ENCODE assay signal across 14 cellular contexts in the genomic region with DNA sequence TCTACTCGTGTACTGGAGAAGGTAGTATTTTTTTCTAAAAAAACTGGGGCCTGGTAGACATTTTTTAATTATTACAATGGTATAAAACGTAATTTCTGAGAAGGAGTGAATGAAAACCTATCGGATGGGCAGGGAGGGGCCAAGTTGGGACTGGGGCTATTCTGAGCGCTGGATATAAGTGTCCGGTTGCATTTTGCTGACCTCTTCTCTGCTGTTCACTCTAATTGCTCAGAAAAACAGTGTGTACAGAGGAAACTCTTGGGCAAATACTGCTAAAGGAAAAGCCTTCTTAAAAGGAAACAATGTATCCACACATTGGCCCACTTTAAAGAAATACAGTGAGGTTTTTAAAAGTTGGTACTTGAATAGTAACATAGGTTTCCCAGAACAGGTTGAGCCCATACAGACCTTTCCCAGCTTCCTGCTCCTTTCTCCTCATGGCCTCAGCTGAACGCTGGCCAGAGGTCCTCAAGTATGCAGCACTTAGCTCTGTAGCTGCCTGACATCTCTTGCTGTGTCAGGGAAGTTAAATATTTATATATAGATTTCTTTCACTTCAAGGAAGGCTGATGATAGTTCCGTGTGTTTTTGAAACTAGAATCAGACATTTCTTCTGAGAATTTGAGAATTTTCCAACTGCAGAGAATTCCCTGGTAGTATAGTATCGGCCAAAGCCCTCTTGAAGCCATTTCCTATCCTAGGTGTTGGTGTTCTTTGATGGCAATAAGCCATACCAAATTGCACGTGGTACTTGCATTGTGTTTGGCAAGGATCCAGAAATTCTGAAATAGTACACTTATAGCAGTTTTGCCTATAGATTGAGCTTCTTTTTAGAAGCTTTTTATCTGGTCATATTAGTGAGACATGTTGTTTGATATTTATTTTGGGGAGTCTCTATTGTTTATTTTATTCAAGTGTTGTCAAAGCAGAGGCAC.
DNase-seq lines count a peak whose midpoint lies in the region; ATAC-seq and TF ChIP-seq lines count a peak whose summit lies in the region.
"Had no signal": no experiment of that assay in that cellular context is flagged by ENCODE, and none has a peak within 500 bp of the region (broad histone marks: within the 10 kb centered on the region; RNA-seq: fewer than 3 reads in every experiment).

No MANE protein-coding gene starts in this region.

- intact Hi-C loops in gastrocnemius medialis (cut with DNase I; ENCODE audit: low total_unique reads): no loop called here

- TF ChIP-seq POLR2A in gastrocnemius medialis (IDR thresholded peaks at IDR 0.05) (no peak), gastroesophageal sphincter (IDR thresholded peaks at IDR 0.05) (no peak)

- TF ChIP-seq CTCF in right atrium auricular region (IDR thresholded peaks at IDR 0.05): no peak
- no peak for TF ChIP-seq CTCF in gastrocnemius medialis (IDR thresholded peaks at IDR 0.05 in 4 of 5, conservative IDR thresholded peaks at IDR 0.05 in 1 of 5)
- TF ChIP-seq CTCF in gastroesophageal sphincter (IDR thresholded peaks at IDR 0.05): no peak

- DNase-seq in NCI-H1105 treated with DMSO at 0.1 percent for 48 hours (lab: John Stamatoyannopoulos, UW) (peak; percentile 65), NCI-H69 (lab: John Stamatoyannopoulos, UW) (peak; percentile 2), right atrium auricular region (ENCODE audit: low spot score) (no peak), gastrocnemius medialis (no peak)
- DNase-seq: activated CD4-positive, alpha-beta T cell treated with anti-CD3 and anti-CD28 coated beads for 36 hours; CD4-positive, alpha-beta T cell; natural killer cell; sigmoid colon; stimulated activated naive B cell treated with anti-CD40 and anti-IgM and Interleukin-4, amounts not matched to agents 10 μg/mL and 1 μg/mL and 100 μg/mL, for 72 hours; T-helper 1 cell had no signal

- H3K27me3 ChIP-seq in right atrium auricular region (no peaks in the 10 kb centered on the region), gastrocnemius medialis (no peaks in the 10 kb centered on the region), gastroesophageal sphincter (no peaks in the 10 kb centered on the region)
- H3K27me3 ChIP-seq: sigmoid colon had no signal

- H3K27ac ChIP-seq in right atrium auricular region (peak overlapping the region; percentile 69 to 71), gastrocnemius medialis (peak overlapping the region; percentile 62 to 79 (median 77)), gastroesophageal sphincter (peak overlapping the region in 1 of 4 donors; percentile 31)
- H3K27ac ChIP-seq: sigmoid colon had no signal

- H3K4me1 ChIP-seq in right atrium auricular region (peaks cover 0 to 17% of the 10 kb centered on the region in 2 donors), gastrocnemius medialis (peaks cover 20 to 27% of the 10 kb centered on the region in 2 donors), gastroesophageal sphincter (peaks cover 0 to 11% (median 0%) of the 10 kb centered on the region in 3 donors)
- H3K4me1 ChIP-seq: sigmoid colon had no signal

- in situ Hi-C loops in gastrocnemius medialis (cut with MboI; ENCODE audit: low sequenced_read_pairs in 4 of 4): no loop called here

- H3K9me3 ChIP-seq in right atrium auricular region: no peaks in the 10 kb centered on the region
- H3K9me3 ChIP-seq in gastrocnemius medialis: no peaks in the 10 kb centered on the region
- no peaks in the 10 kb centered on the region for H3K9me3 ChIP-seq in gastroesophageal sphincter
- H3K9me3 ChIP-seq: sigmoid colon had no signal

- TF ChIP-seq EP300 in gastroesophageal sphincter (IDR thresholded peaks at IDR 0.05): no peak

- H3K36me3 ChIP-seq in right atrium auricular region (no peaks in the 10 kb centered on the region), gastrocnemius medialis (no peaks in the 10 kb centered on the region), gastroesophageal sphincter (no peaks in the 10 kb centered on the region)
- H3K36me3 ChIP-seq: sigmoid colon had no signal

- WGBS in gastroesophageal sphincter (ENCODE audit: low coverage in 1 of 2), 2 donors: 30 to 49% methylated on average over 6 to 9 of the region's 9 CpGs

- no peak overlapping the region for H3K4me3 ChIP-seq in right atrium auricular region
- H3K4me3 ChIP-seq in gastrocnemius medialis: peak overlapping the region; percentile 19 to 50 (median 26)
- no peak overlapping the region for H3K4me3 ChIP-seq in gastroesophageal sphincter
- H3K4me3 ChIP-seq: sigmoid colon had no signal

- peak; percentile 87 to 90 for ATAC-seq in gastrocnemius medialis
- no peak for ATAC-seq in gastroesophageal sphincter
- no peak for ATAC-seq in GM21717 (IDR thresholded peaks at IDR 0.05; ENCODE audit: unreplicated experiment)
- no peak for ATAC-seq in HG03469 (IDR thresholded peaks at IDR 0.05; ENCODE audit: unreplicated experiment)
- ATAC-seq: activated CD4-positive, alpha-beta T cell treated with anti-CD3 and anti-CD28 coated beads for 36 hours; HCT116; natural killer cell; stimulated activated naive B cell treated with anti-CD40 and anti-IgM and Interleukin-4, amounts not matched to agents 10 μg/mL and 1 μg/mL and 100 μg/mL, for 72 hours had no signal

Comparison
In these comparisons a context has a peak if more than half of its experiments do, and no peak if none do; other contexts are left out.
1. DNase-seq: peak in NCI-H1105 treated with DMSO at 0.1 percent for 48 hours (single experiment) and NCI-H69 (single experiment); none in right atrium auricular region (single experiment) and gastrocnemius medialis (0 of 2).
2. H3K4me3 ChIP-seq: peak in gastrocnemius medialis (4 of 4); none in right atrium auricular region (0 of 2) and gastroesophageal sphincter (0 of 2).
3. ATAC-seq: peak in gastrocnemius medialis (2 of 2); none in gastroesophageal sphincter (single experiment), GM21717 (single experiment) and HG03469 (single experiment).